8 cellular contexts compared by ENCODE assay signal in the genomic region with DNA sequence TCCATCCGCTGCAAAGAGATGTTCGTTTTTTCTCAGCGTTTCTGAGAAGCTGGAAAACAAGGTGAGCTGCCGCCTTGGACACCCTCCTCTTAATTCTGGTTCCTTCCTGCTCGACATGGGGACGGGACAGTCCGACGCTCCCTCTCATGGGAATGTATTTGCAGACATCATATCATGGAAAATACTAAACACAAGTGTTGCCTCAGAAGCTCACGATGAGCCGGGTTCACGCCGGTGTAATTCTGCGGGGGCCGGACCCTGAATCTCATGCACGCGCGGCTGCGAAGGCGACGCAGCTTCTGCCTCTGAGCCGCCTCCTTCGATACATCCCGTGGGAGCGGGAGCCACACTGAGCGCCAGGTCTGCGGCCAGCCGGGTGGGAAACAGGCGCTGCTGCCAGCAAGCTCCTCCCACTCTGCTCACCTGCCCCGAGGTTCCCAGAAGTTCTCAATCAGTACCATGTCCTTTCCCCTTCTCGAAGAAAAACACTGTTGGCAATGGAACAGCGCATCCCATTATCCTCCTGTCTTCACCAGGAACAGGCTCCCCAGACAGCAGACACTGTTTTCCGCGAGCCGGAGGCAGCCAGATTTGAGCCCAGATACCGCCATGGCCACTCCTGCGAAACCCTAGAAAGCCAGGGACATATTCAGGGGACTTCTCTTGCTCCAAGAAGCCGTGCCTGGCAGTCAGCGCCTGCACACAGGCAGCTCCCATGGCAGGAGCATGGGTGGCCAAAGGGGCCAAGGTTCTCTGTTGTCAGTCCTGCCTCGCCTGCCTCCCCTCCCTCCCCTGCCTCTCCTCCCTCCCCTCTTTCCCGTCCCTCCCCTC.
DNase-seq lines count a peak whose midpoint lies in the region; ATAC-seq and TF ChIP-seq lines count a peak whose summit lies in the region.

No MANE protein-coding gene starts in this region.

- intact Hi-C loops in natural killer cell (cut with micrococcal nuclease) (loop anchor here (5.0 kb wide), 1 partner anchor 34 kb away; no protein-coding TSS in a partner anchor), lower lobe of right lung (cut with DNase I) (no loop called here), upper lobe of right lung (cut with DNase I) (no loop called here)

- H3K36me3 Mint-ChIP-seq in natural killer cell treated with Interleukin-12 subunit alpha and Interleukin-12 subunit beta and Interleukin-15 and Interleukin-18, amount 100 ng/mL, for 72 hours, result no peaks in the 10 kb centered on the region
- H3K36me3 Mint-ChIP-seq in natural killer cell, result no peaks in the 10 kb centered on the region

- no peak overlapping the region for H3K27ac Mint-ChIP-seq in natural killer cell treated with Interleukin-12 subunit alpha and Interleukin-12 subunit beta and Interleukin-15 and Interleukin-18, amount 100 ng/mL, for 72 hours
- H3K27ac Mint-ChIP-seq in natural killer cell, result peak overlapping the region in 1 of 2 donors; percentile 100

- H3K4me1 Mint-ChIP-seq in natural killer cell treated with Interleukin-12 subunit alpha and Interleukin-12 subunit beta and Interleukin-15 and Interleukin-18, amount 100 ng/mL, for 72 hours (ENCODE audit: low read depth in 2 of 2), result peaks cover 8 to 14% of the 10 kb centered on the region in 2 donors
- peaks cover 28 to 38% of the 10 kb centered on the region in 2 donors for H3K4me1 Mint-ChIP-seq in natural killer cell

- no peaks in the 10 kb centered on the region for H3K9me3 ChIP-seq in lower lobe of right lung
- no peaks in the 10 kb centered on the region for H3K9me3 ChIP-seq in upper lobe of right lung

- H3K4me3 Mint-ChIP-seq in natural killer cell treated with Interleukin-12 subunit alpha and Interleukin-12 subunit beta and Interleukin-15 and Interleukin-18, amount 100 ng/mL, for 72 hours, result no peak overlapping the region
- no peak overlapping the region for H3K4me3 Mint-ChIP-seq in natural killer cell

- peak overlapping the region; percentile 15 for H3K27ac ChIP-seq in lower lobe of right lung
- H3K27ac ChIP-seq in upper lobe of right lung, result no peak overlapping the region

- H3K4me3 ChIP-seq in lower lobe of right lung, result peak overlapping the region; percentile 20
- H3K4me3 ChIP-seq in upper lobe of right lung, result peak overlapping the region; percentile 17

- H3K4me1 ChIP-seq in lower lobe of right lung (peaks cover 27% of the 10 kb centered on the region), upper lobe of right lung (peaks cover 19% of the 10 kb centered on the region)

- H3K27me3 ChIP-seq in lower lobe of right lung (ENCODE audit: low read depth) (no peaks in the 10 kb centered on the region), upper lobe of right lung (peaks cover 7% of the 10 kb centered on the region)

- H3K36me3 ChIP-seq in lower lobe of right lung (no peaks in the 10 kb centered on the region), upper lobe of right lung (no peaks in the 10 kb centered on the region)

- peak; percentile 29 for DNase-seq in natural killer cell treated with Interleukin-12 subunit alpha and Interleukin-12 subunit beta and Interleukin-15 and Interleukin-18, amount 100 ng/mL, for 72 hours (ENCODE audit: low spot score)
- DNase-seq in natural killer cell (no peak), amniotic epithelial cell (ENCODE audit: low read depth) (peak; percentile 2), lower lobe of right lung (no peak), upper lobe of right lung (peak; percentile 75)

- TF ChIP-seq CTCF in natural killer cell (IDR thresholded peaks at IDR 0.05) (no peak), lower lobe of right lung (IDR thresholded peaks at IDR 0.05) (no peak), upper lobe of right lung (IDR thresholded peaks at IDR 0.05) (no peak)

- peaks cover 0 to 12% of the 10 kb centered on the region in 2 donors for H3K27me3 Mint-ChIP-seq in natural killer cell treated with Interleukin-12 subunit alpha and Interleukin-12 subunit beta and Interleukin-15 and Interleukin-18, amount 100 ng/mL, for 72 hours
- H3K27me3 Mint-ChIP-seq in natural killer cell (ENCODE audit: low read depth in 2 of 2), result peaks cover 0 to 15% of the 10 kb centered on the region in 2 donors

- ATAC-seq in natural killer cell treated with Interleukin-12 subunit alpha and Interleukin-12 subunit beta and Interleukin-15 and Interleukin-18, amount 100 ng/mL, for 72 hours, result no peak
- ATAC-seq in natural killer cell (no peak), lower lobe of right lung (peak; percentile 48 to 60), upper lobe of right lung (peak; percentile 46), HG03354 (IDR thresholded peaks at IDR 0.05; ENCODE audit: poor library complexity, severe bottlenecking, unreplicated experiment) (no peak), GM21526 (IDR thresholded peaks at IDR 0.05; ENCODE audit: low FRiP score, unreplicated experiment) (no peak), HG02885 (IDR thresholded peaks at IDR 0.05; ENCODE audit: poor library complexity, unreplicated experiment) (no peak)

- H3K9me3 Mint-ChIP-seq in natural killer cell treated with Interleukin-12 subunit alpha and Interleukin-12 subunit beta and Interleukin-15 and Interleukin-18, amount 100 ng/mL, for 72 hours, result no peaks in the 10 kb centered on the region
- H3K9me3 Mint-ChIP-seq in natural killer cell, result no peaks in the 10 kb centered on the region

Comparison
In these comparisons a context has a peak if more than half of its experiments do, and no peak if none do; other contexts are left out.
1. DNase-seq: peak in natural killer cell treated with Interleukin-12 subunit alpha and Interleukin-12 subunit beta and Interleukin-15 and Interleukin-18, amount 100 ng/mL, for 72 hours (single experiment), amniotic epithelial cell (single experiment) and upper lobe of right lung (single experiment); none in natural killer cell (single experiment) and lower lobe of right lung (single experiment).
2. ATAC-seq: peak in lower lobe of right lung (2 of 2) and upper lobe of right lung (single experiment); none in natural killer cell treated with Interleukin-12 subunit alpha and Interleukin-12 subunit beta and Interleukin-15 and Interleukin-18, amount 100 ng/mL, for 72 hours (0 of 2), natural killer cell (0 of 3), HG03354 (single experiment), GM21526 (single experiment) and HG02885 (single experiment).